Comparison of ENCODE assay signal across 9 cellular contexts in genomic region chr7:100358027-100358856, GRCh38. TPM values are rescaled to one million over a fixed set of nuclear protein-coding genes. Genes with fewer than 3 reads are reported as not detected.
DNase-seq lines count a peak whose midpoint lies in the region; ATAC-seq and TF ChIP-seq lines count a peak whose summit lies in the region.
"Had no signal": no experiment of that assay in that cellular context is flagged by ENCODE, and none has a peak within 500 bp of the region (broad histone marks: within the 10 kb centered on the region; RNA-seq: fewer than 3 reads in every experiment).

PILRB (plus strand) TSS chr7:100358117; CDS start chr7:100358303, 186 bp downstream.

- H3K4me3 ChIP-seq in WERI-Rb-1 (ENCODE audit: low read depth, low read length) = no peak within 1 kb of the TSS

- no peaks in the 10 kb centered on the region for H3K9me3 Mint-ChIP-seq in stimulated activated effector memory CD8-positive, alpha-beta T cell treated with anti-CD3 and anti-CD28 coated beads, Interleukin-12 subunit alpha, Interleukin-12 subunit beta, amount 100 ng/mL, for 72 hours

- peaks cover 24% of the 10 kb centered on the region for H3K4me1 Mint-ChIP-seq in stimulated activated effector memory CD8-positive, alpha-beta T cell treated with anti-CD3 and anti-CD28 coated beads, Interleukin-12 subunit alpha, Interleukin-12 subunit beta, amount 100 ng/mL, for 72 hours

- H3K36me3 Mint-ChIP-seq in stimulated activated effector memory CD8-positive, alpha-beta T cell treated with anti-CD3 and anti-CD28 coated beads, Interleukin-12 subunit alpha, Interleukin-12 subunit beta, amount 100 ng/mL, for 72 hours = peaks cover 97% of the 10 kb centered on the region

- H3K9me3 ChIP-seq in WERI-Rb-1 (ENCODE audit: severe bottlenecking) = no peaks in the 10 kb centered on the region

- intact Hi-C loops in left ventricle myocardium superior (cut with micrococcal nuclease) = no loop called here

- H3K36me3 ChIP-seq in WERI-Rb-1 = peaks cover 86% of the 10 kb centered on the region

- H3K27ac ChIP-seq in WERI-Rb-1 = no peak within 1 kb of the TSS

- H3K27me3 ChIP-seq in WERI-Rb-1 (ENCODE audit: insufficient read depth, low read depth, severe bottlenecking) = no peaks in the 10 kb centered on the region

- DNase-seq in GM20000 (ENCODE audit: low spot score) (no peak), WERI-Rb-1 (no peak), left ventricle myocardium superior (no peak), NCI-H1694 treated with DMSO at 0.1 percent for 48 hours (lab: John Stamatoyannopoulos, UW) (no peak), superior temporal gyrus (ENCODE audit: extremely low spot score) (no peak), NCI-H2171 (lab: John Stamatoyannopoulos, UW) (no peak), COR-L47 (lab: John Stamatoyannopoulos, UW) (no peak)
- no peak for DNase-seq in stimulated activated effector memory CD8-positive, alpha-beta T cell treated with anti-CD3 and anti-CD28 coated beads, Interleukin-12 subunit alpha, Interleukin-12 subunit beta, amount 100 ng/mL, for 72 hours (ENCODE audit: low spot score in 2 of 2)
- DNase-seq: effector memory CD4-positive, alpha-beta T cell had no signal

- TF ChIP-seq CTCF in GM20000 (IDR thresholded peaks at IDR 0.05; ENCODE audit: extremely low read depth, missing control alignments) = peak; percentile 24
- peak; percentile 36 for TF ChIP-seq CTCF in WERI-Rb-1 (IDR thresholded peaks at IDR 0.05; ENCODE audit: low read depth, low read length)

- peak within 1 kb of the TSS; percentile 95 for H3K27ac Mint-ChIP-seq in stimulated activated effector memory CD8-positive, alpha-beta T cell treated with anti-CD3 and anti-CD28 coated beads, Interleukin-12 subunit alpha, Interleukin-12 subunit beta, amount 100 ng/mL, for 72 hours

- ATAC-seq in left ventricle myocardium superior = no peak
- ATAC-seq in stimulated activated effector memory CD8-positive, alpha-beta T cell treated with anti-CD3 and anti-CD28 coated beads, Interleukin-12 subunit alpha, Interleukin-12 subunit beta, amount 100 ng/mL, for 72 hours = no peak

- H3K4me3 Mint-ChIP-seq in stimulated activated effector memory CD8-positive, alpha-beta T cell treated with anti-CD3 and anti-CD28 coated beads, Interleukin-12 subunit alpha, Interleukin-12 subunit beta, amount 100 ng/mL, for 72 hours = no peak within 1 kb of the TSS

RNA-seq across cellular contexts. Expression of gene PILRB, which starts in this region (rescaled TPM):
- total RNA-seq in left ventricle myocardium superior = 10.9 TPM
